ENCODE assay signal across 10 cellular contexts in the genomic region with DNA sequence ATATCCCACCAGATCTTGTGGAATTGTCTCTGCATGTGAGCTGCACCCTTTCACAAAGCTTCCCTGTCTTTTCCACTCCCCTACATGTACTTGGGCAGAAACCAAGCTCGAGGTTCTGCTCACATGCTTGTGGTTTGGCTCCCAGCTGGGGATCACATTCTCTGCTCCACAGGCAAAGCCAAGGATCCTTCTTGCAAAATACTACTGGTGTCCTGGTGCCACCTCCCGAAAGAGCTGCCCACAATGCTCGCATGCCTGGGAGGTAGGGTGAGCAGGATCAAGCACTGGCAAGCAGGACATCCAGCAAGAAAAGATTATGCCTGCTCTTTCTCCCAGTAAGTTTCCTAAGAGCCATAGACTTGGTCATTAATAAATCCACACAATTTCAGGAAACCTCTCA. TPM values are rescaled to one million over a fixed set of nuclear protein-coding genes. Genes with fewer than 3 reads are reported as not detected.
DNase-seq lines count a peak whose midpoint lies in the region; ATAC-seq and TF ChIP-seq lines count a peak whose summit lies in the region.
"Had no signal": no experiment of that assay in that cellular context is flagged by ENCODE, and none has a peak within 500 bp of the region (broad histone marks: within the 10 kb centered on the region; RNA-seq: fewer than 3 reads in every experiment).

No MANE protein-coding gene starts in this region.

- WGBS in psoas muscle, 3 donors: 16 to 31% (median 20%) methylated on average over 3 of the region's 3 CpGs

- DNase-seq in ELF-1 (ENCODE audit: low read depth, low spot score) (peak; percentile 22), SK-N-MC (ENCODE audit: low read depth, low spot score) (peak; percentile 58), globus pallidus (ENCODE audit: low spot score) (peak; percentile 52), psoas muscle (peak; percentile 72 to 88), ecto neural progenitor cell (ENCODE audit: low spot score) (no peak)
- no peak for DNase-seq in effector CD4-positive, alpha-beta T cell
- no peak for DNase-seq in activated effector memory CD4-positive, alpha-beta T cell treated with anti-CD3 and anti-CD28 coated beads, Interleukin-2, amount 50 U/mL, for 16 hours
- DNase-seq: hippocampal formation had no signal

- no peaks in the 10 kb centered on the region for H3K9me3 ChIP-seq in SK-N-MC (ENCODE audit: low read depth, low read length)
- no peaks in the 10 kb centered on the region for H3K9me3 ChIP-seq in psoas muscle
- H3K9me3 ChIP-seq: HAP-1 had no signal

- TF ChIP-seq CTCF in psoas muscle (IDR thresholded peaks at IDR 0.05): no peak

- peaks cover 38% of the 10 kb centered on the region for H3K4me1 ChIP-seq in psoas muscle
- H3K4me1 ChIP-seq: HAP-1 had no signal

- H3K36me3 ChIP-seq in SK-N-MC (ENCODE audit: insufficient read depth, low read length) (no peaks in the 10 kb centered on the region), psoas muscle (ENCODE audit: insufficient read depth in 1 of 2, low read depth in 1 of 2) (no peaks in the 10 kb centered on the region)
- H3K36me3 ChIP-seq: HAP-1 had no signal

- intact Hi-C loops in psoas muscle (cut with DNase I): loop anchor here (5.0 kb wide), 3 partner anchors 43 to 482 kb away; a partner anchor contains a TSS

- peak overlapping the region; percentile 56; the same call in 1 of the 2 replicates for H3K4me3 ChIP-seq in SK-N-MC
- no peak overlapping the region for H3K4me3 ChIP-seq in psoas muscle
- H3K4me3 ChIP-seq: HAP-1 had no signal

- ATAC-seq in psoas muscle (peak; percentile 80 to 84 (median 83)), HG02840 (IDR thresholded peaks at IDR 0.05; ENCODE audit: low FRiP score, unreplicated experiment) (no peak)

- H3K9ac ChIP-seq in SK-N-MC (ENCODE audit: insufficient read length): no peak overlapping the region

- H3K27ac ChIP-seq in SK-N-MC (peak overlapping the region; percentile 85), psoas muscle (peak overlapping the region; percentile 62)

- H3K27me3 ChIP-seq in psoas muscle (ENCODE audit: insufficient read depth in 3 of 3, low read length in 2 of 3): no peaks in the 10 kb centered on the region

RNA-seq across cellular contexts. Expression of a gene that starts 45.1 kb away (rescaled TPM):
- total RNA-seq in psoas muscle: 10 to 100 TPM in 3 of 4 donors, 1 to 10 TPM in 1; 7.8 to 89.3 (median 53.0) TPM
- polyA plus RNA-seq in psoas muscle: 10 to 100 TPM; 13.0 to 64.3 (median 33.1) TPM

Comparison
In these comparisons a context has a peak if more than half of its experiments do, and no peak if none do; other contexts are left out.
1. DNase-seq: peak in ELF-1 (single experiment), SK-N-MC (single experiment), globus pallidus (single experiment) and psoas muscle (2 of 2); none in effector CD4-positive, alpha-beta T cell (single experiment), ecto neural progenitor cell (single experiment) and activated effector memory CD4-positive, alpha-beta T cell treated with anti-CD3 and anti-CD28 coated beads, Interleukin-2, amount 50 U/mL, for 16 hours (single experiment).